ENCODE assay signal across 9 cellular contexts in the genomic region with DNA sequence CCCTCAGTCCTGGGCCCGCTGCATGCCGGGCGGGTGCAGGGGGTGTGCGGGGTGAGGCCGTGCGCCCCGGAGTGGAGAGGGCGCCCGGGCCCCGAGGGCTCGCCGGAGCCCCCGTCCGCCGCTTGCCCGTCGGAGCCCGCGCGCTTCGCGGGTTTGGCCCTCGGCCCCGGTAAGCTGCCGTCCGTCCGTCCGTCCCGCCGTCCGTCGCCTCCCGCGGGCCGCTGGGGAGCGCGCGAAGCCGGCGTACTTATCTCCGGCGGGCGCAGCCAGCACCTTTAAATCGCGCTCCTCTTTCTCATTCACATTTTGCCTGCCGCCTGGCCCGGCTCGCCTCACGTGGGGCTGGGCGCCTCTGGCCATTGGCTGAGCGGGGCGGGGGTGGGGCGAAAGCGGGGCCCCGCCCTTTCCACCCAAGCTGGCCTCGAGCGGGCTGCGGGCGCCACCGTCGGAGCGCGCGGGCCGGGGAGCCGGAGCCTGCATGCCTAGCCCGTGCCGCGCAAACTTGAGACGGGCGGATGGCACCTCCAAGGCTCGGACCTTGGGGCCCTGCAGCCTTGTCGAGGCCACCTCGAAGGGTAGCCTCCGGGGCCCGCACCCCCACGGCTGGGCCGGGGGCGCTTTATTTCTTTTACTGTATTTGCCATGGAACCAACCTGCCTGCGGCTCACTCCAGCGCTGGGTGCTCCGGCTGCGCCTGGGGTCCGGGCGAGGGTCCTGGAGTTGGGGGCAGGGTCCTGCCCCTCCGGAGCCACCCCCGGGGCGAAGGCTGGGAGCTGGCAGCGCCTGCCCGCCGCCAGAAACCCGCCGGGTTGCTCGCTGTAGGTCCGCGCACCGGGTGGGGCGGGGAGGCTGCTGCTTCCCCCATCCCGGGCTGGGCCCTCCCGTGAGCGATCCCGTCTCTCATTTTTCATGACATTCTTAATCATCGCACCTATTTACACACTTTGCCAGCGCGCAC. TPM values are rescaled to one million over a fixed set of nuclear protein-coding genes. Genes with fewer than 3 reads are reported as not detected.
A peak's percentile ranks its signal among the peaks of the same experiment; 100 is the strongest.
DNase-seq lines count a peak whose midpoint lies in the region; ATAC-seq and TF ChIP-seq lines count a peak whose summit lies in the region.
"Had no signal": no experiment of that assay in that cellular context is flagged by ENCODE, and none has a peak within 500 bp of the region (broad histone marks: within the 10 kb centered on the region; RNA-seq: fewer than 3 reads in every experiment).

TSS of gene GBX2 (minus strand) at position 277 of the 958 bp plus-strand sequence. CDS start 415 bp downstream, outside the sequence.

- intact Hi-C loops in esophagus squamous epithelium (cut with DNase I) (no loop called here), ovary (cut with DNase I) (no loop called here)

- TF ChIP-seq POLR2A in esophagus squamous epithelium (IDR thresholded peaks at IDR 0.05) (no peak), ovary (IDR thresholded peaks at IDR 0.05) (no peak), gastroesophageal sphincter (IDR thresholded peaks at IDR 0.05) (no peak)

- H3K9me3 ChIP-seq in esophagus squamous epithelium: no peaks in the 10 kb centered on the region
- H3K9me3 ChIP-seq in ovary: no peaks in the 10 kb centered on the region
- H3K9me3 ChIP-seq in gastroesophageal sphincter: no peaks in the 10 kb centered on the region

- no peak for ATAC-seq in gastroesophageal sphincter
- ATAC-seq in HG03439 (IDR thresholded peaks at IDR 0.05; ENCODE audit: unreplicated experiment): no peak
- ATAC-seq: GM12878 had no signal

- DNase-seq in A172 (ENCODE audit: low spot score) (peak; percentile 79), H4 (ENCODE audit: low spot score) (peak; percentile 69), RPMI7951 (ENCODE audit: low read depth) (peak; percentile 73), esophagus squamous epithelium (lab: John Stamatoyannopoulos, UW) (no peak), ovary (peak in 1 of 5 donors; percentile 27), GM19240 (ENCODE audit: insufficient read length, low spot score) (no peak)

- H3K36me3 ChIP-seq in esophagus squamous epithelium (no peaks in the 10 kb centered on the region), ovary (no peaks in the 10 kb centered on the region), gastroesophageal sphincter (no peaks in the 10 kb centered on the region)

- H3K4me1 ChIP-seq in esophagus squamous epithelium: peaks cover 44 to 95% (median 54%) of the 10 kb centered on the region in 3 donors
- peaks cover 11% of the 10 kb centered on the region for H3K4me1 ChIP-seq in ovary (ENCODE audit: insufficient read depth)
- peaks cover 0 to 81% (median 56%) of the 10 kb centered on the region in 3 donors for H3K4me1 ChIP-seq in gastroesophageal sphincter

- peaks cover 76 to 100% (median 84%) of the 10 kb centered on the region in 4 donors for H3K27me3 ChIP-seq in esophagus squamous epithelium
- H3K27me3 ChIP-seq in ovary: peaks cover 5% of the 10 kb centered on the region
- H3K27me3 ChIP-seq in gastroesophageal sphincter: peaks cover 100% of the 10 kb centered on the region

- whole genome bisulfite sequencing in esophagus squamous epithelium, 2 donors: 5 to 7% methylated on average over 3 to 22 of the region's 105 CpGs
- 2 to 3% (median 2%) methylated on average over 57 to 104 of the region's 105 CpGs for WGBS in ovary, 3 donors
- WGBS in gastroesophageal sphincter (ENCODE audit: low coverage in 1 of 2), 2 donors: 0% methylated on average over 3 of the region's 105 CpGs; no CpG with 5 or more reads in 1 of the 2 donors

- H3K4me3 ChIP-seq in esophagus squamous epithelium: peak within 1 kb of the TSS; percentile 8 to 65 (median 32)
- H3K4me3 ChIP-seq in ovary: peak within 1 kb of the TSS; percentile 18
- peak within 1 kb of the TSS in 1 of 2 donors; percentile 47 for H3K4me3 ChIP-seq in gastroesophageal sphincter
- H3K4me3 ChIP-seq: GM12878 had no signal

- TF ChIP-seq CTCF in esophagus squamous epithelium (IDR thresholded peaks at IDR 0.05) (no peak), ovary (IDR thresholded peaks at IDR 0.05) (no peak), gastroesophageal sphincter (IDR thresholded peaks at IDR 0.05) (no peak)

- TF ChIP-seq EP300 in ovary (IDR thresholded peaks at IDR 0.05): no peak
- no peak for TF ChIP-seq EP300 in gastroesophageal sphincter (IDR thresholded peaks at IDR 0.05)

- H3K27ac ChIP-seq in esophagus squamous epithelium (no peak within 1 kb of the TSS), ovary (no peak within 1 kb of the TSS), gastroesophageal sphincter (no peak within 1 kb of the TSS)

RNA-seq across cellular contexts. Expression of gene GBX2, which starts in this region (rescaled TPM):
- 6.2 and 6.4 TPM in 2 replicates for total RNA-seq in A172 (2014; rRNA removed; shearing (Covaris generic))
- 0.04 and 1.1 TPM in 2 replicates for total RNA-seq in H4 (2014; rRNA removed; shearing (Covaris generic))
- 0.24 TPM in 1 of 2 replicates, not detected in the other for total RNA-seq in RPMI7951 (2014; rRNA removed; shearing (Covaris generic))
- total RNA-seq in esophagus squamous epithelium (not detected), ovary (not detected), gastroesophageal sphincter (not detected)
- not detected for polyA plus RNA-seq in ovary
- total RNA-seq: GM12878 had no signal
- polyA plus RNA-seq: GM12878 had no signal

Comparison
In these comparisons a context has a peak if more than half of its experiments do, and no peak if none do; other contexts are left out.
1. Peak in DNase-seq in RPMI7951; RNA of the gene not detected or under 1 TPM.
2. DNase-seq: peak in A172 (single experiment) and H4 (single experiment); none in esophagus squamous epithelium (single experiment) and GM19240 (single experiment).